ENCODE assay signal across 22 cellular contexts in the genomic region with DNA sequence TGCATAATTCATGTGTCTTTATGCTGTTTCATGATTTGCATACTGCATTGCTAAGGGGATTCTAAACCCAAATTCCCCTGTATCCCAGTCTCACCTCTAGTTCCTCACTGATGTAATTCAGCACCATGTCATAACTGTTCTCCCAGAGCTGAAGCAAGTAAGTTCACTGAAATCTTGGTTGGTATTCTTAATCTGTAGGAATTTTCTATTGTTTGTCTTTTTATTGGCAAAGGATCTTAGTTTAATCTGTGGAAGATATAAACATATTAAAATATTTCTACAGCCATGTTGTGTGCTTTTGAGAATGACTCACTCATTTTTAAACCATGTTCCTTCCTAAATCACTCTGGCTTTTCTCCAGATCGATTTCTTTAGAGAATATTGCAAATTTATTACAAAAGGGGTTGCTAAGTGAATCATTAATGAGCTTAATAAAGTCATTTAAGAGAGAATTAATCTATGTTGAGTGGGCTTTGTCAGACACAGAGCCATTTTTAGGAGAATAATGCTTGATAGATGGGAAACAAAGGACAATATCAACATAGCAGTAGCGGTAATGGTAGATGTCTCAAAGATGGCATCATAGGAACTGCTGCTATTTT.
DNase-seq lines count a peak whose midpoint lies in the region; TF ChIP-seq lines count a peak whose summit lies in the region.
"Had no signal": no experiment of that assay in that cellular context is flagged by ENCODE, and none has a peak within 500 bp of the region (broad histone marks: within the 10 kb centered on the region; RNA-seq: fewer than 3 reads in every experiment).

No MANE protein-coding gene starts in this region.

- H3K36me3 ChIP-seq in adipocyte (ENCODE audit: control insufficient read depth, insufficient read depth, low read length, severe bottlenecking) = no peaks in the 10 kb centered on the region
- H3K36me3 ChIP-seq: BLaER1 treated with 17β-estradiol and CSF1 and Interleukin-3, amounts not matched to agents 10 nM and 100 nM; SJCRH30 had no signal

- peaks cover 33% of the 10 kb centered on the region for H3K9me3 ChIP-seq in adipocyte (ENCODE audit: control insufficient read depth, low read length)

- H3K9ac ChIP-seq in adipocyte (ENCODE audit: low read length) = no peak overlapping the region
- H3K9ac ChIP-seq: BLaER1 treated with 17β-estradiol and CSF1 and Interleukin-3, amounts not matched to agents 10 nM and 100 nM; KMS-11 had no signal

- no peaks in the 10 kb centered on the region for H3K27me3 ChIP-seq in adipocyte (replicated peaks; ENCODE audit: control insufficient read depth, insufficient read depth, low read length)
- H3K27me3 ChIP-seq: BLaER1 treated with 17β-estradiol and CSF1 and Interleukin-3, amounts not matched to agents 10 nM and 100 nM; SJCRH30 had no signal

- DNase-seq in AG10803 (ENCODE audit: low read depth) = peak; percentile 16
- DNase-seq in adipocyte (ENCODE audit: low read depth) = peak; percentile 42
- DNase-seq in fibroblast of mammary gland (ENCODE audit: low read depth) = peak; percentile 27
- peak; percentile 33 for DNase-seq in iris pigment epithelial cell (ENCODE audit: low read depth)
- DNase-seq in activated naive CD4-positive, alpha-beta T cell treated with Interleukin-2 at 50 U/mL for 16 hours = no peak
- no peak for DNase-seq in substantia nigra (lab: John Stamatoyannopoulos, UW)
- no peak for DNase-seq in amygdala (lab: John Stamatoyannopoulos, UW)
- DNase-seq in stimulated activated CD4-positive, alpha-beta T cell treated with anti-CD3 and anti-CD28 coated beads, Interleukin-4, amount 100 ng/mL, for 1 hour = no peak
- DNase-seq: AML-193; CD4-positive, alpha-beta memory T cell; COR-L47; DMS53; MM.1S; NCI-H2029; NCI-H446; NCI-H524 treated with DMSO at 0.1 percent for 48 hours; NCI-H82; NK-92 treated with Interleukin-12 subunit alpha and Interleukin-12 subunit beta, amount 100 ng/mL, for 24 hours; PC-9; SJCRH30 had no signal

- H3K27ac ChIP-seq in substantia nigra (ENCODE audit: low read depth, low read length, poor library complexity, severe bottlenecking) = no peak overlapping the region
- H3K27ac ChIP-seq: BLaER1 treated with 17β-estradiol and CSF1 and Interleukin-3, amounts not matched to agents 10 nM and 100 nM; KMS-11; PC-9; SJCRH30 had no signal

- TF ChIP-seq CTCF in AG10803 (conservative IDR thresholded peaks at IDR 0.05; ENCODE audit: low read length) (no peak), fibroblast of mammary gland (conservative IDR thresholded peaks at IDR 0.05; ENCODE audit: control insufficient read depth, insufficient read depth, low read depth, low read length) (no peak)

- H3K4me3 ChIP-seq in AG10803 (ENCODE audit: low read length) (no peak overlapping the region), adipocyte (ENCODE audit: low read length) (no peak overlapping the region), fibroblast of mammary gland (ENCODE audit: control insufficient read depth, low read depth, low read length) (no peak overlapping the region)
- H3K4me3 ChIP-seq: BLaER1 treated with 17β-estradiol and CSF1 and Interleukin-3, amounts not matched to agents 10 nM and 100 nM; PC-9; SJCRH30 had no signal

- H3K4me1 ChIP-seq in adipocyte (ENCODE audit: control insufficient read depth, insufficient read depth, low read length) = no peaks in the 10 kb centered on the region
- H3K4me1 ChIP-seq: BLaER1 treated with 17β-estradiol and CSF1 and Interleukin-3, amounts not matched to agents 10 nM and 100 nM; SJCRH30 had no signal

Comparison
In these comparisons a context has a peak if more than half of its experiments do, and no peak if none do; other contexts are left out.
1. DNase-seq: peak in AG10803 (single experiment), adipocyte (single experiment), fibroblast of mammary gland (single experiment) and iris pigment epithelial cell (single experiment); none in activated naive CD4-positive, alpha-beta T cell treated with Interleukin-2 at 50 U/mL for 16 hours (single experiment), substantia nigra (0 of 49), amygdala (0 of 56) and stimulated activated CD4-positive, alpha-beta T cell treated with anti-CD3 and anti-CD28 coated beads, Interleukin-4, amount 100 ng/mL, for 1 hour (single experiment).